18 cellular contexts compared by ENCODE assay signal in the genomic region with DNA sequence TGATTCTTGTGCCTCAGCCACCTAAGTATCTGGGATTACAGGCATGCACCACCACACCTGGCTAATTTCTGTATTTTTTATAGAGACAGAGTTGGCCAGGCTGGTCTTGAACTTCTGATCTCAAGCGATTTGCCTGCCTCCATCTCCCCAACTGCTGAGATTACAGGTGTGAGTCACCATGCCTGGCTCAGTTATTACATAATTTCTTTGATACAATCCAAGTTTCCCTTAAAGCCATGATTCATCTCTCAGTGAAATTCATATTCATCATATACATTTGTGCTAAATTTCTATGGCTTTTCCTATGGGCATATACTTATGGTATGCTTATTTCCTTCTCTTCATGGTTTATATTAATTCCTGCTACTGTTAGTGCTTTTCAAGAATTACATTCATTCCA. TPM values are rescaled to one million over a fixed set of nuclear protein-coding genes. Genes with fewer than 3 reads are reported as not detected.
DNase-seq lines count a peak whose midpoint lies in the region; ATAC-seq and TF ChIP-seq lines count a peak whose summit lies in the region.
"Had no signal": no experiment of that assay in that cellular context is flagged by ENCODE, and none has a peak within 500 bp of the region (broad histone marks: within the 10 kb centered on the region; RNA-seq: fewer than 3 reads in every experiment).

No MANE protein-coding gene starts in this region.

- no peak overlapping the region for H3K4me3 ChIP-seq in breast epithelium
- H3K4me3 ChIP-seq in epithelial cell of esophagus (ENCODE audit: low read length) = no peak overlapping the region
- H3K4me3 ChIP-seq: HAP-1 had no signal

- H3K4me1 ChIP-seq in breast epithelium = no peaks in the 10 kb centered on the region
- H3K4me1 ChIP-seq: HAP-1 had no signal

- no peaks in the 10 kb centered on the region for H3K4me1 Mint-ChIP-seq in MCF 10A (ENCODE audit: insufficient read depth, unreplicated experiment)
- H3K4me1 Mint-ChIP-seq in activated T-helper 17 cell treated with anti-CD3 and anti-CD28 coated beads, Interleukin-2, amount 50 U/mL, for 72 hours = peaks cover 4% of the 10 kb centered on the region

- TF ChIP-seq POLR2A in breast epithelium (IDR thresholded peaks at IDR 0.05) = no peak

- H3K27me3 Mint-ChIP-seq in MCF 10A (ENCODE audit: insufficient read depth, unreplicated experiment) = peaks cover 29% of the 10 kb centered on the region
- H3K27me3 Mint-ChIP-seq in activated T-helper 17 cell treated with anti-CD3 and anti-CD28 coated beads, Interleukin-2, amount 50 U/mL, for 72 hours = peaks cover 3% of the 10 kb centered on the region
- H3K27me3 Mint-ChIP-seq: CD4-positive, alpha-beta T cell had no signal

- no peaks in the 10 kb centered on the region for H3K9me3 ChIP-seq in breast epithelium
- H3K9me3 ChIP-seq: HAP-1 had no signal

- H3K4me3 Mint-ChIP-seq in MCF 10A (ENCODE audit: unreplicated experiment) = no peak overlapping the region
- H3K4me3 Mint-ChIP-seq in activated T-helper 17 cell treated with anti-CD3 and anti-CD28 coated beads, Interleukin-2, amount 50 U/mL, for 72 hours = no peak overlapping the region
- H3K4me3 Mint-ChIP-seq: B cell, HFFc6 had no signal

- no peak for TF ChIP-seq CTCF in MCF 10A (IDR thresholded peaks at IDR 0.05; ENCODE audit: unreplicated experiment)
- TF ChIP-seq CTCF in breast epithelium (IDR thresholded peaks at IDR 0.05) = no peak
- no peak for TF ChIP-seq CTCF in epithelial cell of esophagus (IDR thresholded peaks at IDR 0.05; ENCODE audit: insufficient read depth, low read depth, low read length, missing control alignments)

- CTCF ChIA-PET in MCF 10A (lab: Yijun Ruan, JAX) = no interaction called here

- H3K27ac Mint-ChIP-seq in MCF 10A (ENCODE audit: low read depth, unreplicated experiment) = no peak overlapping the region
- no peak overlapping the region for H3K27ac Mint-ChIP-seq in activated T-helper 17 cell treated with anti-CD3 and anti-CD28 coated beads, Interleukin-2, amount 50 U/mL, for 72 hours
- H3K27ac Mint-ChIP-seq: B cell; CD4-positive, alpha-beta T cell; HFFc6 had no signal

- H3K27ac ChIP-seq in breast epithelium = no peak overlapping the region

- H3K36me3 Mint-ChIP-seq in MCF 10A (ENCODE audit: insufficient read depth, unreplicated experiment) = no peaks in the 10 kb centered on the region
- H3K36me3 Mint-ChIP-seq in activated T-helper 17 cell treated with anti-CD3 and anti-CD28 coated beads, Interleukin-2, amount 50 U/mL, for 72 hours (ENCODE audit: low read depth) = no peaks in the 10 kb centered on the region

- POLR2A ChIA-PET in MCF 10A (lab: Yijun Ruan, JAX) = interaction anchor here (1.0 kb wide), 1 partner anchor 475 kb away, joined by 3 read pairs; no protein-coding TSS in a partner anchor

- peak; percentile 34 for ATAC-seq in activated T-helper 17 cell treated with anti-CD3 and anti-CD28 coated beads, Interleukin-2, amount 50 U/mL, for 72 hours (replicated peaks)
- no peak for ATAC-seq in GM21529 (IDR thresholded peaks at IDR 0.05; ENCODE audit: unreplicated experiment)

- intact Hi-C loops in MCF 10A (cut with micrococcal nuclease) (no loop called here), breast epithelium (cut with DNase I; ENCODE audit: low total_unique reads) (no loop called here)

- no peaks in the 10 kb centered on the region for H3K36me3 ChIP-seq in breast epithelium
- H3K36me3 ChIP-seq: HAP-1 had no signal

- peaks cover 7% of the 10 kb centered on the region for H3K9me3 Mint-ChIP-seq in MCF 10A (ENCODE audit: unreplicated experiment)
- H3K9me3 Mint-ChIP-seq in activated T-helper 17 cell treated with anti-CD3 and anti-CD28 coated beads, Interleukin-2, amount 50 U/mL, for 72 hours = no peaks in the 10 kb centered on the region
- H3K9me3 Mint-ChIP-seq: CD4-positive, alpha-beta T cell; HFFc6 had no signal

- no peaks in the 10 kb centered on the region for H3K27me3 ChIP-seq in breast epithelium

- peak; percentile 62 for DNase-seq in MCF 10A (ENCODE audit: unreplicated experiment)
- DNase-seq in breast epithelium (ENCODE audit: low spot score in 2 of 2) = no peak
- peak; percentile 80 for DNase-seq in epithelial cell of esophagus (ENCODE audit: low read depth)
- no peak for DNase-seq in SIG-M5 treated with dmso at 0.1 percent for 504 hours (lab: John Stamatoyannopoulos, UW; ENCODE audit: unreplicated experiment)
- DNase-seq in DMS53 (lab: John Stamatoyannopoulos, UW) = no peak
- DNase-seq: C1 segment of cervical spinal cord; Calu3; CD4-positive, alpha-beta T cell; DMS 273 treated with DMSO at 0.1 percent for 48 hours; DMS79; HFFc6 had no signal

- BruUV-seq in MCF 10A (replicated peaks; lab: Mats Ljungman, UMichigan) = no TSS peak

RNA-seq across cellular contexts. Expression of a gene that starts 29.1 kb away (rescaled TPM):
- total RNA-seq in MCF 10A (2022) (not detected in 2 replicates), breast epithelium (under 1 TPM in 2 of 3 donors, not detected in 1; under 0.01 to 0.80 TPM)
- not detected for total RNA-seq in activated T-helper 17 cell treated with anti-CD3 and anti-CD28 coated beads, Interleukin-2, amount 50 U/mL, for 72 hours
- total RNA-seq: A172; B cell; Calu3; CD4-positive, alpha-beta T cell; H1; HFFc6; HT1080 had no signal

Comparison
In these comparisons a context has a peak if more than half of its experiments do, and no peak if none do; other contexts are left out.
1. DNase-seq: peak in MCF 10A (single experiment) and epithelial cell of esophagus (single experiment); none in breast epithelium (0 of 2), SIG-M5 treated with dmso at 0.1 percent for 504 hours (single experiment) and DMS53 (single experiment).